In genomic region chr16:56212144-56212543, GRCh38 we compare ENCODE assay signal across 28 cellular contexts. TPM values are rescaled to one million over a fixed set of nuclear protein-coding genes. Genes with fewer than 3 reads are reported as not detected.
DNase-seq lines count a peak whose midpoint lies in the region; ATAC-seq, FAIRE-seq and TF ChIP-seq lines count a peak whose summit lies in the region.
"Had no signal": no experiment of that assay in that cellular context is flagged by ENCODE, and none has a peak within 500 bp of the region (broad histone marks: within the 10 kb centered on the region; RNA-seq: fewer than 3 reads in every experiment).

No MANE protein-coding gene starts in this region.

- intact Hi-C loops in Caco-2 (cut with micrococcal nuclease; ENCODE audit: unreplicated experiment) (no loop called here), HepG2 (cut with micrococcal nuclease; ENCODE audit: unreplicated experiment) (no loop called here), sigmoid colon (cut with DNase I) (loop anchor here (5.0 kb wide), 1 partner anchor 55 kb away; no protein-coding TSS in a partner anchor)

- H3K4me3 ChIP-seq in Caco-2 (ENCODE audit: low read depth, low read length) (no peak overlapping the region), SJSA1 (no peak overlapping the region), HepG2 (replicated peaks in 1 of 3; ENCODE audit: insufficient read depth in 1 of 3, low read depth in 2 of 3, low read length in 3 of 3) (no peak overlapping the region), sigmoid colon (peak overlapping the region in 3 of 4 donors; percentile 0 to 28 (median 20)), upper lobe of left lung (no peak overlapping the region)
- H3K4me3 ChIP-seq: A549, body of pancreas, Peyer's patch, psoas muscle, SJCRH30 had no signal

- peak; percentile 46 for FAIRE-seq in HepG2 (lab: Jason Lieb, UNC)
- FAIRE-seq: A549, HTR-8/SVneo had no signal

- H3K4me3 Mint-ChIP-seq in Caco-2 (ENCODE audit: unreplicated experiment): peak overlapping the region; percentile 61
- H3K4me3 Mint-ChIP-seq: CD8-positive, alpha-beta memory T cell; effector memory CD8-positive, alpha-beta T cell; T-cell had no signal

- H3K9ac ChIP-seq in HepG2 (ENCODE audit: insufficient read depth, low read depth, low read length): no peak overlapping the region

- H3K9me3 ChIP-seq in Caco-2: no peaks in the 10 kb centered on the region
- H3K9me3 ChIP-seq in SJSA1 (replicated peaks): 0 out of 2 replicates have a peak, but pooled peaks cover 2% of the 10 kb centered on the region
- H3K9me3 ChIP-seq in HepG2 (ENCODE audit: low read length): no peaks in the 10 kb centered on the region
- H3K9me3 ChIP-seq in sigmoid colon: no peaks in the 10 kb centered on the region
- H3K9me3 ChIP-seq in upper lobe of left lung: no peaks in the 10 kb centered on the region
- H3K9me3 ChIP-seq: A549, body of pancreas, Peyer's patch, SJCRH30 had no signal

- peaks cover 8% of the 10 kb centered on the region for H3K27me3 Mint-ChIP-seq in Caco-2 (ENCODE audit: insufficient read depth, unreplicated experiment)

- H3K27me3 ChIP-seq in Caco-2 (replicated peaks; ENCODE audit: control insufficient read depth, insufficient read depth, low read length): no peaks in the 10 kb centered on the region
- no peaks in the 10 kb centered on the region for H3K27me3 ChIP-seq in SJSA1 (replicated peaks)
- H3K27me3 ChIP-seq in HepG2 (ENCODE audit: control insufficient read depth in 1 of 2, insufficient read depth in 2 of 2, low read length in 2 of 2): peaks cover 0 to 15% of the 10 kb centered on the region in 2 experiments; a peak in 1 of 5 replicates
- no peaks in the 10 kb centered on the region for H3K27me3 ChIP-seq in sigmoid colon
- no peaks in the 10 kb centered on the region for H3K27me3 ChIP-seq in upper lobe of left lung
- H3K27me3 ChIP-seq: body of pancreas, Peyer's patch, SJCRH30 had no signal

- CTCF ChIA-PET in Caco-2 (lab: Charles Lee) (interaction anchor here (0.7 kb wide), 1 partner anchor 747 kb away, joined by 6 read pairs; no protein-coding TSS in a partner anchor), HepG2 (lab: Yijun Ruan, JAX; ENCODE audit: low intra/inter-chr PET ratio, low total read pairs) (no interaction called here)

- H2AFZ ChIP-seq in HepG2 (ENCODE audit: low read length): no peak overlapping the region

- DNase-seq in Caco-2: no peak
- peak in 1 of 2 experiments; percentile 43 for DNase-seq in SJSA1 (ENCODE audit: low read depth in 1 of 2, low spot score in 2 of 2)
- no peak for DNase-seq in HepG2 (ENCODE audit: low spot score)
- DNase-seq in sigmoid colon: no peak
- DNase-seq in SIG-M5 (lab: John Stamatoyannopoulos, UW): no peak
- no peak for DNase-seq in upper lobe of left lung
- no peak for DNase-seq in GM03348 (ENCODE audit: low spot score)
- DNase-seq: activated CD4-positive, alpha-beta T cell treated with anti-CD3 and anti-CD28 coated beads, Interleukin-2, amount 50 U/mL, for 4 hours; activated naive CD4-positive, alpha-beta T cell treated with Interleukin-2 at 50 U/mL for 16 hours; body of pancreas; CD8-positive, alpha-beta memory T cell; effector memory CD8-positive, alpha-beta T cell; erythroblast; KBM-7; mammary epithelial cell; NCI-H1436; NCI-H345; Peyer's patch; psoas muscle; SJCRH30; stimulated activated CD4-positive, alpha-beta T cell treated with anti-CD3 and anti-CD28 coated beads, Interleukin-4, amount 100 ng/mL, for 1 hour; substantia nigra; T-cell had no signal

- H3K27ac Mint-ChIP-seq in Caco-2 (ENCODE audit: unreplicated experiment): peak overlapping the region; percentile 46
- H3K27ac Mint-ChIP-seq: effector memory CD8-positive, alpha-beta T cell; T-cell had no signal

- no peaks in the 10 kb centered on the region for H3K9me3 Mint-ChIP-seq in Caco-2 (ENCODE audit: unreplicated experiment)
- H3K9me3 Mint-ChIP-seq: CD8-positive, alpha-beta memory T cell; effector memory CD8-positive, alpha-beta T cell; T-cell had no signal

- H3K27ac ChIP-seq in SJSA1 (peak overlapping the region; percentile 25; the same call in 1 of the 2 replicates), HepG2 (ENCODE audit: extremely low read length, insufficient read depth, low read length) (no peak overlapping the region), sigmoid colon (peak overlapping the region in 3 of 4 donors; percentile 72 to 86 (median 83)), upper lobe of left lung (no peak overlapping the region)
- H3K27ac ChIP-seq: A549, psoas muscle, SJCRH30 had no signal

- ATAC-seq in HepG2 (no peak), upper lobe of left lung (ENCODE audit: low FRiP score in 2 of 2) (no peak), HG03354 (IDR thresholded peaks at IDR 0.05; ENCODE audit: poor library complexity, severe bottlenecking, unreplicated experiment) (no peak)
- ATAC-seq: A549; effector memory CD8-positive, alpha-beta T cell; T-cell had no signal

- peaks cover 11% of the 10 kb centered on the region for H3K4me1 ChIP-seq in Caco-2
- peaks cover 19% of the 10 kb centered on the region for H3K4me1 ChIP-seq in SJSA1 (replicated peaks)
- no peaks in the 10 kb centered on the region for H3K4me1 ChIP-seq in HepG2 (ENCODE audit: insufficient read depth, low read length)
- H3K4me1 ChIP-seq in sigmoid colon: peaks cover 0 to 75% (median 43%) of the 10 kb centered on the region in 4 donors
- H3K4me1 ChIP-seq in upper lobe of left lung: peaks cover 0 to 3% (median 0%) of the 10 kb centered on the region in 4 donors
- H3K4me1 ChIP-seq: A549, body of pancreas, Peyer's patch, psoas muscle, SJCRH30 had no signal

- BruUV-seq in Caco-2 (replicated peaks; lab: Mats Ljungman, UMichigan) (no TSS peak), HepG2 (replicated peaks; lab: Mats Ljungman, UMichigan) (no TSS peak)

- TF ChIP-seq CTCF in Caco-2 (IDR thresholded peaks at IDR 0.05; ENCODE audit: insufficient read depth in 1 of 2, low read depth in 1 of 2, low read length in 1 of 2, severe bottlenecking in 1 of 2, unreplicated experiment in 1 of 2): no peak
- TF ChIP-seq CTCF in HepG2 (CRISPR knock-in tag; IDR thresholded peaks at IDR 0.05): no peak
- TF ChIP-seq CTCF in sigmoid colon (IDR thresholded peaks at IDR 0.05): no peak
- no peak for TF ChIP-seq CTCF in upper lobe of left lung (IDR thresholded peaks at IDR 0.05)

- no peak for TF ChIP-seq POLR2A in HepG2 (IDR thresholded peaks at IDR 0.05; ENCODE audit: insufficient read depth in 1 of 2, low read depth in 2 of 2, low read length in 2 of 2)
- no peak for TF ChIP-seq POLR2A in sigmoid colon (IDR thresholded peaks at IDR 0.05)
- no peak for TF ChIP-seq POLR2A in upper lobe of left lung (IDR thresholded peaks at IDR 0.05)

- H3K36me3 ChIP-seq in Caco-2 (ENCODE audit: control insufficient read depth, insufficient read depth, low read length) (no peaks in the 10 kb centered on the region), SJSA1 (no peaks in the 10 kb centered on the region), HepG2 (replicated peaks in 1 of 2; ENCODE audit: control insufficient read depth in 1 of 2, insufficient read depth in 2 of 2, low read length in 2 of 2) (no peaks in the 10 kb centered on the region), sigmoid colon (no peaks in the 10 kb centered on the region), upper lobe of left lung (no peaks in the 10 kb centered on the region)
- H3K36me3 ChIP-seq: Peyer's patch, SJCRH30 had no signal

- H4K20me1 ChIP-seq in HepG2 (ENCODE audit: insufficient read depth, low read length): no peaks in the 10 kb centered on the region

- H3K79me2 ChIP-seq in HepG2 (ENCODE audit: insufficient read depth, low read length): no peaks in the 10 kb centered on the region

- peaks cover 13% of the 10 kb centered on the region for H3K4me1 Mint-ChIP-seq in Caco-2 (ENCODE audit: low read depth, unreplicated experiment)
- H3K4me1 Mint-ChIP-seq: T-cell had no signal

- no peaks in the 10 kb centered on the region for H3K36me3 Mint-ChIP-seq in Caco-2 (ENCODE audit: insufficient read depth, unreplicated experiment)

- H3K4me2 ChIP-seq in HepG2 (ENCODE audit: low read depth, low read length): no peak overlapping the region
- H3K4me2 ChIP-seq: A549 had no signal

- in situ Hi-C loops in HepG2 (cut with HindIII; ENCODE audit: extremely low pct_ligation_motif_present, low pct_unique_long_range_greater_than_20kb): no loop called here

- POLR2A ChIA-PET in Caco-2 (lab: Charles Lee) (no interaction called here), HepG2 (lab: Yijun Ruan, JAX) (no interaction called here)

- 20% methylated on average over 6 of the region's 6 CpGs for WGBS in HepG2 (ENCODE audit: low lambda C conversion rate)
- 39 to 66% methylated on average over 6 of the region's 6 CpGs for WGBS in sigmoid colon, 2 donors
- WGBS in upper lobe of left lung, 2 donors: 65 to 78% methylated on average over 6 of the region's 6 CpGs

- TF ChIP-seq EP300 in HepG2 (IDR thresholded peaks at IDR 0.05; ENCODE audit: low read depth in 2 of 2, low read length in 2 of 2) (no peak), HepG2 (CRISPR knock-in tag; IDR thresholded peaks at IDR 0.05; ENCODE audit: borderline replicate concordance) (no peak), sigmoid colon (IDR thresholded peaks at IDR 0.05) (no peak), upper lobe of left lung (IDR thresholded peaks at IDR 0.05) (no peak)

- no peak for TF ChIP-seq RAD21 in HepG2 (CRISPR knock-in tag; IDR thresholded peaks at IDR 0.05)

RNA-seq across cellular contexts. Expression of gene GNAO1, which starts 20.9 kb away (rescaled TPM):
- 1.9 and 3.2 TPM in 2 replicates for total RNA-seq in Caco-2 (2022)
- total RNA-seq in SJSA1 (2014; rRNA removed; shearing (Covaris generic)): 5.1 and 8.5 TPM in 2 replicates
- total RNA-seq in HepG2 (2016; rRNA removed; fragmentation: Illumina TruSeq; extraction: Trizol): not detected in 2 replicates
- total RNA-seq in HepG2 (2016; cell fraction: cytosol; rRNA removed; fragmentation: Illumina TruSeq; extraction: Trizol; ENCODE audit: low read depth): not detected in 2 replicates
- total RNA-seq in HepG2 (2016; cell fraction: insoluble cytoplasmic fraction; rRNA removed; fragmentation: Illumina TruSeq; extraction: Trizol): not detected in 2 replicates
- not detected in 2 replicates for total RNA-seq in HepG2 (2016; cell fraction: membrane; rRNA removed; fragmentation: Illumina TruSeq; extraction: Trizol)
- not detected in 2 replicates for total RNA-seq in HepG2 (2016; cell fraction: nucleus; rRNA removed; fragmentation: Illumina TruSeq; extraction: Trizol)
- polyA plus RNA-seq in HepG2 (2011; rRNA removed): not detected in 2 replicates
- 0.01 TPM in 1 of 2 replicates, not detected in the other for polyA plus RNA-seq in HepG2 (2011; cell fraction: cytosol; rRNA removed)
- polyA plus RNA-seq in HepG2 (2011; cell fraction: nucleus; rRNA removed): 0.03 TPM in 1 of 2 replicates, not detected in the other
- 0.03 and 0.07 TPM in 2 replicates for polyA plus RNA-seq in HepG2 (2012)
- not detected in 2 replicates for polyA plus RNA-seq in HepG2 (2016; cell fraction: cytosol; fragmentation: Illumina TruSeq; extraction: Trizol; ENCODE audit: low read depth)
- not detected in 2 replicates for polyA plus RNA-seq in HepG2 (2016; cell fraction: insoluble cytoplasmic fraction; fragmentation: Illumina TruSeq; extraction: Trizol; ENCODE audit: low read depth)
- 0.13 TPM in 1 of 2 replicates, not detected in the other for polyA plus RNA-seq in HepG2 (2016; cell fraction: membrane; fragmentation: Illumina TruSeq; extraction: Trizol; ENCODE audit: low read depth)
- polyA plus RNA-seq in HepG2 (2016; cell fraction: nucleus; fragmentation: Illumina TruSeq; extraction: Trizol; ENCODE audit: insufficient read depth, low read depth): not detected in 2 replicates
- 0.28 TPM in 1 of 2 replicates, not detected in the other for polyA minus RNA-seq in HepG2 (2011; rRNA and poly(A)+ RNA removed; ENCODE audit: low replicate concordance)
- not detected in 2 replicates for polyA minus RNA-seq in HepG2 (2011; cell fraction: cytosol; rRNA and poly(A)+ RNA removed)
- not detected in 2 replicates for polyA minus RNA-seq in HepG2 (2011; cell fraction: nucleus; rRNA and poly(A)+ RNA removed)
- total RNA-seq in sigmoid colon: 10 to 100 TPM; 28.8 to 67.0 (median 32.4) TPM
- 1 to 10 TPM in 2 of 3 donors, under 1 TPM in 1; 0.69 to 8.2 (median 1.8) TPM for polyA plus RNA-seq in sigmoid colon
- total RNA-seq in upper lobe of left lung: 1 to 10 TPM in 2 of 6 donors, under 1 TPM in 3, not detected in 1; 0.46 to 2.7 (median 0.79) TPM
- total RNA-seq: G401, myocyte had no signal

Comparison
In these comparisons a context has a peak if more than half of its experiments do, and no peak if none do; other contexts are left out.
1. H3K4me3 ChIP-seq: peak in sigmoid colon (3 of 4); none in Caco-2 (single experiment), SJSA1 (single experiment), HepG2 (0 of 3) and upper lobe of left lung (0 of 4).
2. H3K27ac ChIP-seq: peak in SJSA1 (single experiment) and sigmoid colon (3 of 4); none in HepG2 (single experiment) and upper lobe of left lung (0 of 4).